9 cellular contexts compared by ENCODE assay signal in genomic region chr12:116959845-116960514, GRCh38. TPM values are rescaled to one million over a fixed set of nuclear protein-coding genes. Genes with fewer than 3 reads are reported as not detected.
DNase-seq lines count a peak whose midpoint lies in the region; ATAC-seq and TF ChIP-seq lines count a peak whose summit lies in the region.
"Had no signal": no experiment of that assay in that cellular context is flagged by ENCODE, and none has a peak within 500 bp of the region (broad histone marks: within the 10 kb centered on the region; RNA-seq: fewer than 3 reads in every experiment).

No MANE protein-coding gene starts in this region.

- peak; percentile 85 for DNase-seq in GM12865 (ENCODE audit: low read depth)
- peak in 1 of 2 donors; percentile 62 for DNase-seq in activated naive CD4-positive, alpha-beta T cell treated with anti-CD3 and anti-CD28 coated beads, Interleukin-2, amount 50 U/mL, for 72 hours (ENCODE audit: low spot score in 2 of 2)
- no peak for DNase-seq in A172 (ENCODE audit: low spot score)
- DNase-seq in body of pancreas: no peak
- no peak for DNase-seq in tibial nerve (ENCODE audit: low spot score in 2 of 2)
- no peak for DNase-seq in dedifferentiated amniotic fluid mesenchymal stem cell (ENCODE audit: extremely low spot score)
- DNase-seq: left ventricle myocardium inferior had no signal

- TF ChIP-seq POLR2A in body of pancreas (IDR thresholded peaks at IDR 0.05): no peak
- no peak for TF ChIP-seq POLR2A in tibial nerve (IDR thresholded peaks at IDR 0.05)

- H3K36me3 ChIP-seq in body of pancreas (replicated peaks in 1 of 2; ENCODE audit: insufficient read depth in 1 of 2, low read depth in 2 of 2): peaks cover 0 to 2% of the 10 kb centered on the region in 2 donors
- H3K36me3 ChIP-seq in tibial nerve: peaks cover 0 to 22% (median 0%) of the 10 kb centered on the region in 3 donors

- ATAC-seq in GM19452 (IDR thresholded peaks at IDR 0.05; ENCODE audit: unreplicated experiment) (peak; percentile 97), HG03196 (IDR thresholded peaks at IDR 0.05; ENCODE audit: unreplicated experiment) (peak; percentile 96), body of pancreas (no peak)
- ATAC-seq in activated naive CD4-positive, alpha-beta T cell treated with anti-CD3 and anti-CD28 coated beads, Interleukin-2, amount 50 U/mL, for 72 hours: peak; percentile 89 to 96

- H3K9me3 ChIP-seq in body of pancreas (no peaks in the 10 kb centered on the region), tibial nerve (no peaks in the 10 kb centered on the region)
- H3K9me3 ChIP-seq: left ventricle myocardium inferior had no signal

- TF ChIP-seq CTCF in GM12865 (IDR thresholded peaks at IDR 0.05; ENCODE audit: insufficient read depth, low read depth, low read length, missing control alignments) (no peak), body of pancreas (IDR thresholded peaks at IDR 0.05) (no peak), tibial nerve (IDR thresholded peaks at IDR 0.05) (no peak)

- TF ChIP-seq EP300 in tibial nerve (IDR thresholded peaks at IDR 0.05): no peak

- H3K36me3 Mint-ChIP-seq in activated naive CD4-positive, alpha-beta T cell treated with anti-CD3 and anti-CD28 coated beads, Interleukin-2, amount 50 U/mL, for 72 hours: peaks cover 0 to 5% of the 10 kb centered on the region in 2 donors

- H3K4me3 ChIP-seq in GM12865 (ENCODE audit: low read depth, low read length) (no peak overlapping the region), body of pancreas (no peak overlapping the region), tibial nerve (no peak overlapping the region)
- H3K4me3 ChIP-seq: left ventricle myocardium inferior had no signal

- H3K27ac Mint-ChIP-seq in activated naive CD4-positive, alpha-beta T cell treated with anti-CD3 and anti-CD28 coated beads, Interleukin-2, amount 50 U/mL, for 72 hours: peak overlapping the region; percentile 0 to 77

- H3K9me3 Mint-ChIP-seq in activated naive CD4-positive, alpha-beta T cell treated with anti-CD3 and anti-CD28 coated beads, Interleukin-2, amount 50 U/mL, for 72 hours: no peaks in the 10 kb centered on the region

- H3K4me1 ChIP-seq in body of pancreas (peaks cover 10% of the 10 kb centered on the region), tibial nerve (peaks cover 0 to 4% (median 0%) of the 10 kb centered on the region in 4 donors)

- H3K27ac ChIP-seq in body of pancreas (no peak overlapping the region), tibial nerve (no peak overlapping the region)
- H3K27ac ChIP-seq: left ventricle myocardium inferior had no signal

- 88 to 91% methylated on average over 5 of the region's 5 CpGs for WGBS in body of pancreas, 2 donors
- WGBS in tibial nerve, 2 donors: 89 to 93% methylated on average over 5 of the region's 5 CpGs

- intact Hi-C loops in body of pancreas (cut with DNase I): no loop called here

- H3K27me3 ChIP-seq in body of pancreas: no peaks in the 10 kb centered on the region
- H3K27me3 ChIP-seq in tibial nerve: no peaks in the 10 kb centered on the region

RNA-seq across cellular contexts. Expression of gene FBXW8, which starts 49.2 kb away (rescaled TPM):
- total RNA-seq in activated naive CD4-positive, alpha-beta T cell treated with anti-CD3 and anti-CD28 coated beads, Interleukin-2, amount 50 U/mL, for 72 hours: 1 to 10 TPM; 3.1 to 7.4 TPM
- 15.4 and 16.8 TPM in 2 replicates for total RNA-seq in A172 (2014; rRNA removed; shearing (Covaris generic))
- 10 to 100 TPM; 12.7 to 35.3 TPM for total RNA-seq in body of pancreas
- 10 to 100 TPM; 26.7 to 38.4 (median 29.0) TPM for total RNA-seq in tibial nerve
